18 cellular contexts compared by ENCODE assay signal in the genomic region with DNA sequence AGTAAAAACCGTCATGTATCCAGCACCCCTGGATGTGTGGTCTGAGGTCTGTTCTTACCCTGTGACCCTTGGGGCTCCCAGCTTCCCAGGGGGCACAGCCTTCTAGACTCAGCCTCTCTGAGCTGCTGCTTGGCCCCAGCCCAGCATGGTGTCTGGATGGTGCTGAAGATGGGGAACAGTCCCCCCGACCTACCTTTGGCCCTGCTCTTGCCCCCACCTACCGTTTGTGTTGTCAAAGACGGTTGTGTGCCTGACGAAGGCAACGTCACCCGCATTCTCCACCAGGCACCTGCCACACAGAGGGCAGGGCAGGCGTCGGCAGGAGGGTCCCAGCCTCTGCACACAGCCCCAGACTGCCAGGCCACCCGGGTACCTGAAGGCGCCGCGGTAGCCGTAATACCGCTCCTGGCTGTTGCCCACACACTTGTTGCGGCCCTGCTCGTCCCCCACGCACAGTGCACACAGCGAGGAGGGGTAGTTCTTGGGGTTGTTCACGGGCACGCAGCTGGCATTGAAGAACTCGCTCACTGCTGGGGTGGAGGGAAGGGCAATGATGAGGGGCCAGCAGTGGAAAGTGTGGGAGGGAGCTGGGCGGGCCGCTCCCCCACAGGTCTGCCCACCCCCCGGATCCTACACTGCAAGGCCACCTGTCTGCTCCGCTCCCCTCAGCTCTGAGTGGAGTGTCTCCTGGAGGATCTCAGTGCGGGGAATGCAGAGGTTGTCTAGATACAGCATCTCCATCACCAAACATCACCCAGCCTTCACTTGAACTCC. TPM values are rescaled to one million over a fixed set of nuclear protein-coding genes. Genes with fewer than 3 reads are reported as not detected.
DNase-seq lines count a peak whose midpoint lies in the region; ATAC-seq, FAIRE-seq and TF ChIP-seq lines count a peak whose summit lies in the region.
"Had no signal": no experiment of that assay in that cellular context is flagged by ENCODE, and none has a peak within 500 bp of the region (broad histone marks: within the 10 kb centered on the region; RNA-seq: fewer than 3 reads in every experiment).

No MANE protein-coding gene starts in this region.

- no peak overlapping the region for H3K4me3 ChIP-seq in BLaER1
- H3K4me3 ChIP-seq in HEK293 (ENCODE audit: low read depth, low read length): no peak overlapping the region
- no peak overlapping the region for H3K4me3 ChIP-seq in HepG2 (replicated peaks in 1 of 3; ENCODE audit: insufficient read depth in 1 of 3, low read depth in 2 of 3, low read length in 3 of 3)
- H3K4me3 ChIP-seq in spleen: no peak overlapping the region
- no peak overlapping the region for H3K4me3 ChIP-seq in OCI-LY7 (ENCODE audit: low read depth, low read length, poor library complexity, severe bottlenecking)
- no peak overlapping the region for H3K4me3 ChIP-seq in smooth muscle cell
- H3K4me3 ChIP-seq: HAP-1 had no signal

- H3K27me3 ChIP-seq in BLaER1 (no peaks in the 10 kb centered on the region), HepG2 (ENCODE audit: control insufficient read depth in 1 of 2, insufficient read depth in 2 of 2, low read length in 2 of 2) (no peaks in the 10 kb centered on the region), spleen (replicated peaks in 1 of 7) (peaks cover 0 to 31% (median 0%) of the 10 kb centered on the region in 7 donors), smooth muscle cell (ENCODE audit: low read depth) (no peaks in the 10 kb centered on the region)

- peaks cover 91% of the 10 kb centered on the region for H3K4me1 ChIP-seq in BLaER1
- no peaks in the 10 kb centered on the region; the same call in 1 of the 2 replicates for H3K4me1 ChIP-seq in HEK293 (ENCODE audit: control insufficient read depth, insufficient read depth, low read length)
- H3K4me1 ChIP-seq in HepG2 (ENCODE audit: insufficient read depth, low read length): peaks cover 19% of the 10 kb centered on the region
- peaks cover 0 to 8% (median 5%) of the 10 kb centered on the region in 6 donors for H3K4me1 ChIP-seq in spleen
- H3K4me1 ChIP-seq in OCI-LY7 (ENCODE audit: insufficient read depth, low read length, poor library complexity, severe bottlenecking): peaks cover 10% of the 10 kb centered on the region
- H3K4me1 ChIP-seq in smooth muscle cell (ENCODE audit: low read depth): no peaks in the 10 kb centered on the region

- BruUV-seq in HepG2 (replicated peaks; lab: Mats Ljungman, UMichigan) (no TSS peak), OCI-LY7 (replicated peaks; lab: Mats Ljungman, UMichigan) (no TSS peak)

- H3F3A ChIP-seq in smooth muscle cell (ENCODE audit: low read depth): no peaks in the 10 kb centered on the region

- TF ChIP-seq POLR2A in HepG2 (IDR thresholded peaks at IDR 0.05; ENCODE audit: insufficient read depth in 1 of 2, low read depth in 2 of 2, low read length in 2 of 2) (no peak), spleen (IDR thresholded peaks at IDR 0.05) (no peak)

- no peak overlapping the region for H3K9ac ChIP-seq in BLaER1
- no peak overlapping the region for H3K9ac ChIP-seq in HepG2 (ENCODE audit: insufficient read depth, low read depth, low read length)
- no peak overlapping the region for H3K9ac ChIP-seq in smooth muscle cell (ENCODE audit: low read depth)

- POLR2A ChIA-PET in HEK293 (lab: Yijun Ruan, JAX) (no interaction called here), HepG2 (lab: Yijun Ruan, JAX) (no interaction called here), OCI-LY7 (lab: Charles Lee) (no interaction called here)

- H3K36me3 ChIP-seq in BLaER1 (peaks cover 42% of the 10 kb centered on the region), HEK293 (ENCODE audit: control insufficient read depth in 2 of 2, insufficient read depth in 1 of 2, low read length in 2 of 2) (peaks cover 0 to 15% of the 10 kb centered on the region in 2 experiments; a peak in 1 of 3 replicates), HepG2 (replicated peaks in 1 of 2; ENCODE audit: control insufficient read depth in 1 of 2, insufficient read depth in 2 of 2, low read length in 2 of 2) (no peaks in the 10 kb centered on the region), spleen (no peaks in the 10 kb centered on the region), OCI-LY7 (ENCODE audit: insufficient read depth, low read length) (no peaks in the 10 kb centered on the region), smooth muscle cell (ENCODE audit: low read depth) (no peaks in the 10 kb centered on the region)

- DNase-seq in HepG2 (ENCODE audit: low spot score) (no peak), spleen (peak; percentile 53), OCI-LY7 (ENCODE audit: low spot score) (no peak), smooth muscle cell (lab: John Stamatoyannopoulos, UW; ENCODE audit: unreplicated experiment) (no peak)
- DNase-seq: CD8-positive, alpha-beta T cell; COR-L47; DND-41; GDM1; GOT3; IMR-90; KG1 had no signal

- H3K27ac ChIP-seq in BLaER1: no peak overlapping the region
- H3K27ac ChIP-seq in HEK293 (ENCODE audit: extremely low read depth, low read depth, low read length): no peak overlapping the region
- H3K27ac ChIP-seq in HepG2 (ENCODE audit: extremely low read length, insufficient read depth, low read length): no peak overlapping the region
- H3K27ac ChIP-seq in spleen: no peak overlapping the region
- H3K27ac ChIP-seq in OCI-LY7 (ENCODE audit: low read depth, low read length, poor library complexity, severe bottlenecking): no peak overlapping the region
- no peak overlapping the region for H3K27ac ChIP-seq in smooth muscle cell (ENCODE audit: low read depth)
- H3K27ac ChIP-seq: C4-2B had no signal

- no peaks in the 10 kb centered on the region for H3K9me3 ChIP-seq in BLaER1
- no peaks in the 10 kb centered on the region for H3K9me3 ChIP-seq in HEK293 (ENCODE audit: control insufficient read depth, insufficient read depth, low read depth, low read length)
- no peaks in the 10 kb centered on the region for H3K9me3 ChIP-seq in HepG2 (ENCODE audit: low read length)
- H3K9me3 ChIP-seq in spleen: no peaks in the 10 kb centered on the region
- H3K9me3 ChIP-seq in OCI-LY7 (ENCODE audit: low read length): no peaks in the 10 kb centered on the region
- H3K9me3 ChIP-seq in smooth muscle cell (replicated peaks; ENCODE audit: low read depth): no peaks in the 10 kb centered on the region
- H3K9me3 ChIP-seq: HAP-1 had no signal

- TF ChIP-seq EP300 in HepG2 (IDR thresholded peaks at IDR 0.05; ENCODE audit: low read depth in 2 of 2, low read length in 2 of 2) (no peak), HepG2 (CRISPR knock-in tag; IDR thresholded peaks at IDR 0.05; ENCODE audit: borderline replicate concordance) (no peak)

- CTCF ChIA-PET in HEK293 (lab: Yijun Ruan, JAX): interaction anchor here (0.7 kb wide), 1 partner anchor 362 kb away, joined by 3 read pairs; no protein-coding TSS in a partner anchor
- CTCF ChIA-PET in HepG2 (lab: Yijun Ruan, JAX; ENCODE audit: low intra/inter-chr PET ratio, low total read pairs): no interaction called here
- CTCF ChIA-PET in OCI-LY7 (lab: Charles Lee; ENCODE audit: unreplicated experiment): no interaction called here

- intact Hi-C loops in HepG2 (cut with micrococcal nuclease; ENCODE audit: unreplicated experiment): no loop called here
- intact Hi-C loops in spleen (cut with DNase I; ENCODE audit: low total_unique reads): no loop called here
- intact Hi-C loops in OCI-LY7 (cut with micrococcal nuclease; ENCODE audit: unreplicated experiment): loop anchor here (10.0 kb wide), 1 partner anchor 506 kb away; no protein-coding TSS in a partner anchor

- no peak for TF ChIP-seq RAD21 in HepG2 (CRISPR knock-in tag; IDR thresholded peaks at IDR 0.05)

- FAIRE-seq in HepG2 (lab: Jason Lieb, UNC): no peak
- FAIRE-seq: A204.1, GM12892 had no signal

- no peaks in the 10 kb centered on the region for H3K9me2 ChIP-seq in OCI-LY7 (ENCODE audit: insufficient read depth, low read length)

- H3K4me2 ChIP-seq in BLaER1 (peak overlapping the region; percentile 20), HepG2 (ENCODE audit: low read depth, low read length) (no peak overlapping the region), OCI-LY7 (ENCODE audit: low read length) (no peak overlapping the region), smooth muscle cell (no peak overlapping the region)

- 0 out of 2 replicates have a peak, but pooled peaks cover 8% of the 10 kb centered on the region for H4K20me1 ChIP-seq in BLaER1
- H4K20me1 ChIP-seq in HepG2 (ENCODE audit: insufficient read depth, low read length): no peaks in the 10 kb centered on the region
- H4K20me1 ChIP-seq in OCI-LY7 (ENCODE audit: insufficient read depth, low read length): no peaks in the 10 kb centered on the region; the same call in 1 of the 2 replicates
- no peaks in the 10 kb centered on the region for H4K20me1 ChIP-seq in smooth muscle cell (ENCODE audit: low read depth)

- WGBS in HepG2 (ENCODE audit: low lambda C conversion rate): 93% methylated on average over 27 of the region's 27 CpGs
- 92 to 95% (median 92%) methylated on average over 23 to 27 of the region's 27 CpGs for WGBS in spleen, 5 donors
- 95% methylated on average over 27 of the region's 27 CpGs for WGBS in smooth muscle cell (ENCODE audit: low lambda C conversion rate)

- H3K79me2 ChIP-seq in HepG2 (ENCODE audit: insufficient read depth, low read length) (no peaks in the 10 kb centered on the region), OCI-LY7 (ENCODE audit: insufficient read depth, low read depth, low read length) (no peaks in the 10 kb centered on the region), smooth muscle cell (ENCODE audit: low read depth) (no peaks in the 10 kb centered on the region)

- TF ChIP-seq CTCF in HEK293 (tag by site-specific recombination; IDR thresholded peaks at IDR 0.05) (no peak), HepG2 (CRISPR knock-in tag; IDR thresholded peaks at IDR 0.05) (no peak), spleen (IDR thresholded peaks at IDR 0.05 in 8 of 11, conservative IDR thresholded peaks at IDR 0.05 in 3 of 11) (no peak), OCI-LY7 (conservative IDR thresholded peaks at IDR 0.05; ENCODE audit: low read length) (no peak), smooth muscle cell (IDR thresholded peaks at IDR 0.05; ENCODE audit: borderline replicate concordance, insufficient read depth, poor library complexity, severe bottlenecking) (no peak)

- H2AFZ ChIP-seq in HepG2 (ENCODE audit: low read length) (no peak overlapping the region), OCI-LY7 (ENCODE audit: low read length) (no peak overlapping the region), smooth muscle cell (ENCODE audit: low read depth) (no peak overlapping the region)

- in situ Hi-C loops in HepG2 (cut with HindIII; ENCODE audit: extremely low pct_ligation_motif_present, low pct_unique_long_range_greater_than_20kb): no loop called here

- ATAC-seq in HepG2: no peak
- no peak for ATAC-seq in GM21360 (IDR thresholded peaks at IDR 0.05; ENCODE audit: unreplicated experiment)
- ATAC-seq: CD8-positive, alpha-beta T cell had no signal

RNA-seq across cellular contexts. Expression of a gene that starts 21.0 kb away (rescaled TPM):
- 0.97 and 3.2 TPM in 2 replicates for total RNA-seq in HepG2 (2016; rRNA removed; fragmentation: Illumina TruSeq; extraction: Trizol)
- 1.2 and 1.3 TPM in 2 replicates for total RNA-seq in HepG2 (2016; cell fraction: cytosol; rRNA removed; fragmentation: Illumina TruSeq; extraction: Trizol; ENCODE audit: low read depth)
- total RNA-seq in HepG2 (2016; cell fraction: insoluble cytoplasmic fraction; rRNA removed; fragmentation: Illumina TruSeq; extraction: Trizol): 1.4 and 3.7 TPM in 2 replicates
- total RNA-seq in HepG2 (2016; cell fraction: membrane; rRNA removed; fragmentation: Illumina TruSeq; extraction: Trizol): 0.99 and 1.4 TPM in 2 replicates
- total RNA-seq in HepG2 (2016; cell fraction: nucleus; rRNA removed; fragmentation: Illumina TruSeq; extraction: Trizol): 3.9 and 5.1 TPM in 2 replicates
- polyA plus RNA-seq in HepG2 (2011; rRNA removed): 7.5 and 11.9 TPM in 2 replicates
- polyA plus RNA-seq in HepG2 (2011; cell fraction: cytosol; rRNA removed): 7.7 TPM in 2 replicates
- 46.8 and 48.0 TPM in 2 replicates for polyA plus RNA-seq in HepG2 (2011; cell fraction: nucleus; rRNA removed)
- polyA plus RNA-seq in HepG2 (2012): 14.6 and 19.2 TPM in 2 replicates
- 0.49 and 0.59 TPM in 2 replicates for polyA plus RNA-seq in HepG2 (2016; cell fraction: cytosol; fragmentation: Illumina TruSeq; extraction: Trizol; ENCODE audit: low read depth)
- 1.5 and 2.3 TPM in 2 replicates for polyA plus RNA-seq in HepG2 (2016; cell fraction: insoluble cytoplasmic fraction; fragmentation: Illumina TruSeq; extraction: Trizol; ENCODE audit: low read depth)
- 0.74 and 1.1 TPM in 2 replicates for polyA plus RNA-seq in HepG2 (2016; cell fraction: membrane; fragmentation: Illumina TruSeq; extraction: Trizol; ENCODE audit: low read depth)
- 6.7 and 9.2 TPM in 2 replicates for polyA plus RNA-seq in HepG2 (2016; cell fraction: nucleus; fragmentation: Illumina TruSeq; extraction: Trizol; ENCODE audit: insufficient read depth, low read depth)
- 4.9 and 17.9 TPM in 2 replicates for polyA minus RNA-seq in HepG2 (2011; rRNA and poly(A)+ RNA removed; ENCODE audit: low replicate concordance)
- polyA minus RNA-seq in HepG2 (2011; cell fraction: cytosol; rRNA and poly(A)+ RNA removed): 7.8 and 11.0 TPM in 2 replicates
- 14.8 and 17.5 TPM in 2 replicates for polyA minus RNA-seq in HepG2 (2011; cell fraction: nucleus; rRNA and poly(A)+ RNA removed)
- total RNA-seq in spleen: 1 to 10 TPM in 5 of 7 donors, under 1 TPM in 2; 0.65 to 3.9 (median 1.8) TPM
- under 1 TPM; 0.41 to 0.77 (median 0.67) TPM for polyA plus RNA-seq in spleen
- total RNA-seq in OCI-LY7 (2014; rRNA removed; shearing (Covaris generic)): 7.4 and 9.6 TPM in 2 replicates
- 13.8 and 14.6 TPM in 2 replicates for total RNA-seq in OCI-LY7 (2022)
- total RNA-seq in smooth muscle cell: 3.3 and 3.7 TPM in 2 replicates
- 8.6 and 10.8 TPM in 2 replicates for polyA plus RNA-seq in smooth muscle cell

RNA-seq across cellular contexts. Expression of a gene that starts 40.0 kb away (rescaled TPM):
- total RNA-seq in HepG2 (2016; rRNA removed; fragmentation: Illumina TruSeq; extraction: Trizol): 2.2 and 4.7 TPM in 2 replicates
- 4.8 and 7.9 TPM in 2 replicates for total RNA-seq in HepG2 (2016; cell fraction: cytosol; rRNA removed; fragmentation: Illumina TruSeq; extraction: Trizol; ENCODE audit: low read depth)
- 1.9 and 4.8 TPM in 2 replicates for total RNA-seq in HepG2 (2016; cell fraction: insoluble cytoplasmic fraction; rRNA removed; fragmentation: Illumina TruSeq; extraction: Trizol)
- total RNA-seq in HepG2 (2016; cell fraction: membrane; rRNA removed; fragmentation: Illumina TruSeq; extraction: Trizol): 3.9 and 5.7 TPM in 2 replicates
- total RNA-seq in HepG2 (2016; cell fraction: nucleus; rRNA removed; fragmentation: Illumina TruSeq; extraction: Trizol): 3.7 and 5.7 TPM in 2 replicates
- 60.5 and 75.7 TPM in 2 replicates for polyA plus RNA-seq in HepG2 (2011; rRNA removed)
- 43.3 TPM in 2 replicates for polyA plus RNA-seq in HepG2 (2011; cell fraction: cytosol; rRNA removed)
- polyA plus RNA-seq in HepG2 (2011; cell fraction: nucleus; rRNA removed): 156 and 196 TPM in 2 replicates
- 56.2 and 56.6 TPM in 2 replicates for polyA plus RNA-seq in HepG2 (2012)
- 6.6 and 6.7 TPM in 2 replicates for polyA plus RNA-seq in HepG2 (2016; cell fraction: cytosol; fragmentation: Illumina TruSeq; extraction: Trizol; ENCODE audit: low read depth)
- polyA plus RNA-seq in HepG2 (2016; cell fraction: insoluble cytoplasmic fraction; fragmentation: Illumina TruSeq; extraction: Trizol; ENCODE audit: low read depth): 3.7 and 4.6 TPM in 2 replicates
- 5.4 and 6.6 TPM in 2 replicates for polyA plus RNA-seq in HepG2 (2016; cell fraction: membrane; fragmentation: Illumina TruSeq; extraction: Trizol; ENCODE audit: low read depth)
- polyA plus RNA-seq in HepG2 (2016; cell fraction: nucleus; fragmentation: Illumina TruSeq; extraction: Trizol; ENCODE audit: insufficient read depth, low read depth): 16.4 and 17.2 TPM in 2 replicates
- 0.58 and 57.9 TPM in 2 replicates for polyA minus RNA-seq in HepG2 (2011; rRNA and poly(A)+ RNA removed; ENCODE audit: low replicate concordance)
- polyA minus RNA-seq in HepG2 (2011; cell fraction: cytosol; rRNA and poly(A)+ RNA removed): 15.7 and 18.4 TPM in 2 replicates
- polyA minus RNA-seq in HepG2 (2011; cell fraction: nucleus; rRNA and poly(A)+ RNA removed): 38.0 and 53.5 TPM in 2 replicates
- 1 to 10 TPM; 2.0 to 5.1 (median 2.6) TPM for total RNA-seq in spleen
- polyA plus RNA-seq in spleen: 1 to 10 TPM; 2.0 to 2.6 (median 2.2) TPM
- not detected in 2 replicates for total RNA-seq in OCI-LY7 (2014; rRNA removed; shearing (Covaris generic))
- total RNA-seq in OCI-LY7 (2022): 0.42 TPM in 1 of 2 replicates, not detected in the other
- 3.0 and 3.2 TPM in 2 replicates for total RNA-seq in smooth muscle cell
- 1.8 and 2.6 TPM in 2 replicates for polyA plus RNA-seq in smooth muscle cell
- total RNA-seq: CD8-positive, alpha-beta T cell had no signal
